ENCODE assay signal across 16 cellular contexts in genomic region chr17:32910769-32911168, GRCh38. TPM values are rescaled to one million over a fixed set of nuclear protein-coding genes. Genes with fewer than 3 reads are reported as not detected.
DNase-seq lines count a peak whose midpoint lies in the region; ATAC-seq and TF ChIP-seq lines count a peak whose summit lies in the region.
"Had no signal": no experiment of that assay in that cellular context is flagged by ENCODE, and none has a peak within 500 bp of the region (broad histone marks: within the 10 kb centered on the region; RNA-seq: fewer than 3 reads in every experiment).

No MANE protein-coding gene starts in this region.

- H3K27ac ChIP-seq in mucosa of rectum (ENCODE audit: low read depth in 2 of 2, low read length in 2 of 2) = peak overlapping the region; percentile 83 to 85
- no peak overlapping the region for H3K27ac ChIP-seq in CD8-positive, alpha-beta T cell (ENCODE audit: low read depth, low read length)

- H3K9me3 Mint-ChIP-seq in Caco-2 (ENCODE audit: unreplicated experiment) = no peaks in the 10 kb centered on the region
- no peaks in the 10 kb centered on the region for H3K9me3 Mint-ChIP-seq in CD8-positive, alpha-beta T cell
- H3K9me3 Mint-ChIP-seq: CD14-positive monocyte had no signal

- H3K4me1 Mint-ChIP-seq in Caco-2 (ENCODE audit: low read depth, unreplicated experiment) = peaks cover 14% of the 10 kb centered on the region
- H3K4me1 Mint-ChIP-seq in CD8-positive, alpha-beta T cell (ENCODE audit: low read depth) = no peaks in the 10 kb centered on the region
- H3K4me1 Mint-ChIP-seq: CD14-positive monocyte had no signal

- TF ChIP-seq POLR2A in erythroblast (IDR thresholded peaks at IDR 0.05; ENCODE audit: low read length) = no peak

- CTCF ChIA-PET in Caco-2 (lab: Charles Lee) = interaction anchor here (1.3 kb wide), 1 partner anchor 34 kb away, joined by 55 read pairs; the partner anchor contains the start of gene MYO1D
- CTCF ChIA-PET in CD8-positive, alpha-beta T cell (lab: Charles Lee) = interaction anchor here (1.7 to 5.7 kb wide), 2 partner anchors 129 to 132 kb away, joined by 4 to 46 read pairs; no protein-coding TSS in a partner anchor

- TF ChIP-seq CTCF in Caco-2 (IDR thresholded peaks at IDR 0.05; ENCODE audit: insufficient read depth in 1 of 2, low read depth in 1 of 2, low read length in 1 of 2, severe bottlenecking in 1 of 2, unreplicated experiment in 1 of 2) = no peak
- no peak for TF ChIP-seq CTCF in CD8-positive, alpha-beta T cell (IDR thresholded peaks at IDR 0.05)

- H3K4me3 ChIP-seq in Caco-2 (ENCODE audit: low read depth, low read length) (no peak overlapping the region), mucosa of rectum (ENCODE audit: low read length in 2 of 2) (no peak overlapping the region)
- H3K4me3 ChIP-seq in CD8-positive, alpha-beta T cell (ENCODE audit: low read depth, low read length) = no peak overlapping the region

- H3K4me1 ChIP-seq in Caco-2 = peaks cover 34% of the 10 kb centered on the region
- H3K4me1 ChIP-seq in mucosa of rectum (ENCODE audit: control insufficient read depth in 2 of 2, insufficient read depth in 2 of 2, low read length in 2 of 2) = peaks cover 26 to 39% of the 10 kb centered on the region in 2 donors
- H3K4me1 ChIP-seq in CD8-positive, alpha-beta T cell (ENCODE audit: insufficient read depth, low read length) = no peaks in the 10 kb centered on the region

- ATAC-seq in CD8-positive, alpha-beta T cell = no peak
- ATAC-seq in GM18498 (IDR thresholded peaks at IDR 0.05; ENCODE audit: unreplicated experiment) = no peak
- ATAC-seq: Right ventricle myocardium inferior had no signal

- H3K27ac Mint-ChIP-seq in Caco-2 (ENCODE audit: unreplicated experiment) = no peak overlapping the region
- no peak overlapping the region for H3K27ac Mint-ChIP-seq in CD8-positive, alpha-beta T cell

- BruUV-seq in Caco-2 (replicated peaks; lab: Mats Ljungman, UMichigan) = no TSS peak

- no peak overlapping the region for H3K4me3 Mint-ChIP-seq in Caco-2 (ENCODE audit: unreplicated experiment)
- H3K4me3 Mint-ChIP-seq in CD8-positive, alpha-beta T cell = no peak overlapping the region
- H3K4me3 Mint-ChIP-seq: CD14-positive monocyte had no signal

- peak overlapping the region in 1 of 2 donors; percentile 5 for H3K9ac ChIP-seq in mucosa of rectum (ENCODE audit: low read depth in 1 of 2, low read length in 2 of 2)

- no peaks in the 10 kb centered on the region for H3K27me3 ChIP-seq in Caco-2 (replicated peaks; ENCODE audit: control insufficient read depth, insufficient read depth, low read length)
- H3K27me3 ChIP-seq in mucosa of rectum (ENCODE audit: control insufficient read depth in 2 of 2, insufficient read depth in 2 of 2, low read length in 2 of 2) = no peaks in the 10 kb centered on the region
- no peaks in the 10 kb centered on the region for H3K27me3 ChIP-seq in CD8-positive, alpha-beta T cell (ENCODE audit: insufficient read depth, low read length)

- DNase-seq in Caco-2 (peak; percentile 30 to 54), LoVo (ENCODE audit: low spot score) (peak; percentile 38), erythroblast (lab: John Stamatoyannopoulos, UW) (peak; percentile 11 to 29), glomerular visceral epithelial cell (ENCODE audit: extremely low spot score) (no peak)
- no peak for DNase-seq in activated naive CD4-positive, alpha-beta T cell treated with anti-CD3 and anti-CD28 coated beads, Interleukin-2, amount 50 U/mL, for 16 hours
- DNase-seq in CD8-positive, alpha-beta T cell = no peak
- DNase-seq: KG1, NCI-H1048, NCI-H1436 treated with DMSO at 0.1 percent for 48 hours, NCI-H2029 treated with DMSO at 0.1 percent for 48 hours, NCI-H510A treated with DMSO at 0.1 percent for 48 hours, NCI-H82 had no signal

- H3K36me3 ChIP-seq in Caco-2 (ENCODE audit: control insufficient read depth, insufficient read depth, low read length) = no peaks in the 10 kb centered on the region
- H3K36me3 ChIP-seq in mucosa of rectum (ENCODE audit: control insufficient read depth in 2 of 2, insufficient read depth in 2 of 2, low read length in 2 of 2) = no peaks in the 10 kb centered on the region
- H3K36me3 ChIP-seq in CD8-positive, alpha-beta T cell (ENCODE audit: insufficient read depth, low read length) = no peaks in the 10 kb centered on the region

- no peaks in the 10 kb centered on the region for H3K27me3 Mint-ChIP-seq in Caco-2 (ENCODE audit: insufficient read depth, unreplicated experiment)
- peaks cover 7% of the 10 kb centered on the region for H3K27me3 Mint-ChIP-seq in CD8-positive, alpha-beta T cell (ENCODE audit: low read depth)

- no peaks in the 10 kb centered on the region for H3K9me3 ChIP-seq in Caco-2
- no peaks in the 10 kb centered on the region for H3K9me3 ChIP-seq in mucosa of rectum (ENCODE audit: control insufficient read depth in 2 of 2, low read length in 2 of 2)
- H3K9me3 ChIP-seq in CD8-positive, alpha-beta T cell (ENCODE audit: low read length) = no peaks in the 10 kb centered on the region

- POLR2A ChIA-PET in Caco-2 (lab: Charles Lee) = no interaction called here
- POLR2A ChIA-PET in CD8-positive, alpha-beta T cell (lab: Charles Lee) = no interaction called here

- no peaks in the 10 kb centered on the region for H3K36me3 Mint-ChIP-seq in Caco-2 (ENCODE audit: insufficient read depth, unreplicated experiment)
- no peaks in the 10 kb centered on the region for H3K36me3 Mint-ChIP-seq in CD8-positive, alpha-beta T cell
- H3K36me3 Mint-ChIP-seq: CD14-positive monocyte had no signal

- intact Hi-C loops in Caco-2 (cut with micrococcal nuclease; ENCODE audit: unreplicated experiment) = loop anchor here (1.0 to 10.0 kb wide), 5 partner anchors 16 to 236 kb away; partner anchors contain the start of gene MYO1D
- intact Hi-C loops in CD8-positive, alpha-beta T cell (cut with DNase I, micrococcal nuclease) = loop anchor here (1.0 kb wide), 1 partner anchor 127 kb away; no protein-coding TSS in a partner anchor

RNA-seq across cellular contexts. Expression of gene TMEM98, which starts 17.2 kb away (rescaled TPM):
- 189 and 229 TPM in 2 replicates for total RNA-seq in Caco-2 (2022)
- total RNA-seq in CD8-positive, alpha-beta T cell = not detected

RNA-seq across cellular contexts. Expression of gene MYO1D, which starts 33.8 kb away (rescaled TPM):
- total RNA-seq in Caco-2 (2022) = 193 and 206 TPM in 2 replicates
- total RNA-seq in CD8-positive, alpha-beta T cell = 1 to 10 TPM; 6.8 TPM

Comparison
In these comparisons a context has a peak if more than half of its experiments do, and no peak if none do; other contexts are left out.
1. DNase-seq: peak in Caco-2 (2 of 2), LoVo (single experiment) and erythroblast (2 of 2); none in activated naive CD4-positive, alpha-beta T cell treated with anti-CD3 and anti-CD28 coated beads, Interleukin-2, amount 50 U/mL, for 16 hours (single experiment), CD8-positive, alpha-beta T cell (0 of 7) and glomerular visceral epithelial cell (single experiment).
2. RNA of gene TMEM98, which starts 17.2 kb away (total RNA-seq): 189 to 229 TPM in Caco-2; not detected in CD8-positive, alpha-beta T cell; every median in the first group is over 100 times any median in the second.
3. RNA of gene MYO1D, which starts 33.8 kb away (total RNA-seq): 193 to 206 TPM in Caco-2; 6.8 TPM in CD8-positive, alpha-beta T cell; every median in the first group is over 10 times any median in the second.